Comparison of ENCODE assay signal across 8 cellular contexts in the genomic region with DNA sequence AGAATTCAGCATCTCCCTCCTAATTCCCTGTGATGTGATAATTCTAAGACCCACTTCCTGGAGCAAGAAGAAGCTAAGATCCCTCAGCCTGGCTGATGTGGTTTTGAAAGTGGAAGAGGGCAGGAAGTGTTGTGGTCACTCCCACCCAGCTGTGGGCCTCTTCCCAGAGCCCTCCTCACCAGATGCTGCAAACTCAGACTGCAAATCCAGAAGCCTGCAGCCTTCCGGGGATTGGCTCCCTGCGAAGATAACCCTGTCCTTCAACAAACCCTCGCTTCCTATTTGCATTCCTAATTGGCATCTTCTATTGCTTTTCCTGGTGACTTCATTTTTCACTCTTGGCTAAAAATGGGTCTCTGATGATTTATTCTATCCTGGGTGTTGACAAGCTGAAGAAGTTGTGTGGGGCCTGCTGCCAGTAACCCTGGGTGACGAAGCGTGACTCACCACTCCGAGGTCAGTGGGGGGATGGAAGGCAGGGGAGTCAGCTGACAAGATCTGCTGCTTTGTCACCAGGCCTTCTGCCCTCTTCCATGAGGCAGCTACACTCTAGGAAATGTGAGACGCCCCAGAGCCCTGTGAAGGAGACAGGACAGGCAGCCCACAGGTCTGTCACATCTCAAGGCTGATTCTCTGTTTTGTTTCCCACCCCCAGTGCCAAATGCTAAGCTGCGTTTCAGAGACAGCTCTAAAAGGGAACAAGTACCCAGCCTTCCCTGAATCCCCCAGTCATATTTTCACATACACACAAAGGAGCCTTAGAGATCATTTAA.
A peak's percentile ranks its signal among the peaks of the same experiment; 100 is the strongest.
DNase-seq lines count a peak whose midpoint lies in the region; ATAC-seq and TF ChIP-seq lines count a peak whose summit lies in the region.

No MANE protein-coding gene starts in this region.

- H3K79me2 ChIP-seq in Loucy (ENCODE audit: insufficient read depth, low read length), result no peaks in the 10 kb centered on the region

- H3K4me1 ChIP-seq in Loucy (ENCODE audit: insufficient read depth, low read length, poor library complexity, severe bottlenecking), result peaks cover 34% of the 10 kb centered on the region
- peaks cover 7 to 41% (median 32%) of the 10 kb centered on the region in 5 donors for H3K4me1 ChIP-seq in subcutaneous abdominal adipose tissue (ENCODE audit: control insufficient read depth in 5 of 5, insufficient read depth in 5 of 5, low read length in 5 of 5)

- no peaks in the 10 kb centered on the region for H3K27me3 ChIP-seq in Loucy (ENCODE audit: insufficient read depth, low read length, poor library complexity, severe bottlenecking)
- H3K27me3 ChIP-seq in subcutaneous abdominal adipose tissue (ENCODE audit: control insufficient read depth in 5 of 5, insufficient read depth in 4 of 5, low read length in 5 of 5), result no peaks in the 10 kb centered on the region

- peak overlapping the region; percentile 62 for H3K4me2 ChIP-seq in Loucy (ENCODE audit: low read depth, low read length, poor library complexity, severe bottlenecking)

- H2AFZ ChIP-seq in Loucy (ENCODE audit: low read length), result peak overlapping the region; percentile 31

- H3K9me3 ChIP-seq in Loucy (ENCODE audit: insufficient read depth, low read depth, low read length), result peaks cover 7% of the 10 kb centered on the region; the same call in 1 of the 2 replicates
- peaks cover 0 to 10% (median 0%) of the 10 kb centered on the region in 5 donors for H3K9me3 ChIP-seq in subcutaneous abdominal adipose tissue (ENCODE audit: control insufficient read depth in 5 of 5, low read length in 5 of 5)

- no peaks in the 10 kb centered on the region for H4K20me1 ChIP-seq in Loucy (ENCODE audit: insufficient read depth, low read length, poor library complexity, severe bottlenecking)

- TF ChIP-seq CTCF in Loucy (conservative IDR thresholded peaks at IDR 0.05; ENCODE audit: low read length), result no peak

- in situ Hi-C loops in Caki2 (cut with HindIII; ENCODE audit: low pct_unique_long_range_greater_than_20kb, low sequenced_read_pairs), result no loop called here

- peak overlapping the region; percentile 66 for H3K27ac ChIP-seq in subcutaneous abdominal adipose tissue (ENCODE audit: low read depth, low read length)

- no peaks in the 10 kb centered on the region for H3K9me2 ChIP-seq in Loucy (replicated peaks; ENCODE audit: low read depth, low read length)

- DNase-seq in Caki2 (ENCODE audit: low read depth) (peak; percentile 99), SIG-M5 treated with dmso at 0.1 percent for 504 hours (lab: John Stamatoyannopoulos, UW; ENCODE audit: unreplicated experiment) (peak; percentile 97), foreskin melanocyte (peak; percentile 100), nucleus accumbens (lab: John Stamatoyannopoulos, UW) (peak in 55 of 56 donors; percentile 34 to 96 (median 83))
- peak; percentile 40 to 67 (median 44) for DNase-seq in activated naive CD4-positive, alpha-beta T cell (lab: John Stamatoyannopoulos, UW)

- no peaks in the 10 kb centered on the region for H3K36me3 ChIP-seq in Loucy (ENCODE audit: insufficient read depth, low read length)
- no peaks in the 10 kb centered on the region for H3K36me3 ChIP-seq in subcutaneous abdominal adipose tissue (ENCODE audit: control insufficient read depth in 5 of 5, insufficient read depth in 5 of 5, low read length in 5 of 5)

- H3K9ac ChIP-seq in Loucy (ENCODE audit: low read depth, low read length, poor library complexity, severe bottlenecking), result peak overlapping the region; percentile 60
- peak overlapping the region in 3 of 5 donors; percentile 34 to 51 (median 44) for H3K9ac ChIP-seq in subcutaneous abdominal adipose tissue (ENCODE audit: low read length in 5 of 5)

- 0 out of 2 replicates have a peak, but pooled peaks cover 3% of the 10 kb centered on the region for H3F3A ChIP-seq in Loucy (ENCODE audit: low read depth)

- ATAC-seq in GM21786 (IDR thresholded peaks at IDR 0.05; ENCODE audit: unreplicated experiment), result peak; percentile 83

- H3K4me3 ChIP-seq in Loucy (ENCODE audit: low read length, poor library complexity, severe bottlenecking) (peak overlapping the region; percentile 54), subcutaneous abdominal adipose tissue (ENCODE audit: low read depth in 1 of 5, low read length in 5 of 5) (peak overlapping the region in 2 of 5 donors; percentile 4 to 23)

Comparison
In these comparisons a context has a peak if more than half of its experiments do, and no peak if none do; other contexts are left out.
1. DNase-seq: peak in every context shown above with its lines; median percentile 100 in foreskin melanocyte; 99 in Caki2; 97 in SIG-M5 treated with dmso at 0.1 percent for 504 hours; 83 in nucleus accumbens; 44 in activated naive CD4-positive, alpha-beta T cell.